ENCODE assay signal across 13 cellular contexts in genomic region chr13:72983085-72983768, GRCh38.
A peak's percentile ranks its signal among the peaks of the same experiment; 100 is the strongest.
DNase-seq lines count a peak whose midpoint lies in the region; ATAC-seq and TF ChIP-seq lines count a peak whose summit lies in the region.
"Had no signal": no experiment of that assay in that cellular context is flagged by ENCODE, and none has a peak within 500 bp of the region (broad histone marks: within the 10 kb centered on the region; RNA-seq: fewer than 3 reads in every experiment).

No MANE protein-coding gene starts in this region.

- H3K4me3 Mint-ChIP-seq in stimulated activated memory B cell treated with anti-CD40 and anti-IgM and Interleukin-4, amounts not matched to agents 10 μg/mL and 1 μg/mL and 100 μg/mL, for 72 hours, result no peak overlapping the region
- H3K4me3 Mint-ChIP-seq: activated B cell treated with CpG ODN at 0.5 μM for 24 hours, memory B cell had no signal

- 64% methylated on average over 5 of the region's 5 CpGs for WGBS in body of pancreas, 2 donors
- 69% methylated on average over 5 of the region's 5 CpGs for WGBS in suprapubic skin

- H3K9me3 ChIP-seq in body of pancreas (no peaks in the 10 kb centered on the region), suprapubic skin (no peaks in the 10 kb centered on the region)
- H3K9me3 ChIP-seq: sigmoid colon had no signal

- intact Hi-C loops in body of pancreas (cut with DNase I), result no loop called here

- H3K27ac Mint-ChIP-seq in stimulated activated memory B cell treated with anti-CD40 and anti-IgM and Interleukin-4, amounts not matched to agents 10 μg/mL and 1 μg/mL and 100 μg/mL, for 72 hours, result no peak overlapping the region
- H3K27ac Mint-ChIP-seq: activated B cell treated with CpG ODN at 0.5 μM for 24 hours, memory B cell had no signal

- no peak overlapping the region for H3K4me3 ChIP-seq in body of pancreas
- no peak overlapping the region for H3K4me3 ChIP-seq in suprapubic skin
- H3K4me3 ChIP-seq: sigmoid colon had no signal

- H3K27me3 Mint-ChIP-seq in stimulated activated memory B cell treated with anti-CD40 and anti-IgM and Interleukin-4, amounts not matched to agents 10 μg/mL and 1 μg/mL and 100 μg/mL, for 72 hours, result no peaks in the 10 kb centered on the region
- H3K27me3 Mint-ChIP-seq: activated B cell treated with CpG ODN at 0.5 μM for 24 hours, memory B cell had no signal

- H3K4me1 ChIP-seq in body of pancreas (peaks cover 9% of the 10 kb centered on the region), suprapubic skin (no peaks in the 10 kb centered on the region)
- H3K4me1 ChIP-seq: sigmoid colon had no signal

- H3K36me3 ChIP-seq in body of pancreas (replicated peaks in 1 of 2; ENCODE audit: insufficient read depth in 1 of 2, low read depth in 2 of 2) (no peaks in the 10 kb centered on the region), suprapubic skin (no peaks in the 10 kb centered on the region)
- H3K36me3 ChIP-seq: sigmoid colon had no signal

- H3K27ac ChIP-seq in body of pancreas (peak overlapping the region in 2 of 4 donors; percentile 2 to 18), suprapubic skin (peak overlapping the region; percentile 18)
- H3K27ac ChIP-seq: sigmoid colon had no signal

- peak; percentile 25 for DNase-seq in HCEC 1CT
- DNase-seq in body of pancreas, result peak; percentile 25 to 53 (median 34)
- DNase-seq in kidney tubule cell (ENCODE audit: low spot score), result peak; percentile 69
- DNase-seq in suprapubic skin (ENCODE audit: low spot score in 2 of 2), result no peak
- no peak for DNase-seq in SIG-M5 (lab: John Stamatoyannopoulos, UW)
- no peak for DNase-seq in NCI-H2081 (lab: John Stamatoyannopoulos, UW)
- DNase-seq: activated B cell treated with CpG ODN at 0.5 μM for 24 hours, NCI-H2107, sigmoid colon had no signal

- no peak for TF ChIP-seq POLR2A in body of pancreas (IDR thresholded peaks at IDR 0.05)
- no peak for TF ChIP-seq POLR2A in suprapubic skin (IDR thresholded peaks at IDR 0.05)

- TF ChIP-seq EP300 in suprapubic skin (IDR thresholded peaks at IDR 0.05), result no peak

- H3K9me3 Mint-ChIP-seq in stimulated activated memory B cell treated with anti-CD40 and anti-IgM and Interleukin-4, amounts not matched to agents 10 μg/mL and 1 μg/mL and 100 μg/mL, for 72 hours, result no peaks in the 10 kb centered on the region
- H3K9me3 Mint-ChIP-seq: activated B cell treated with CpG ODN at 0.5 μM for 24 hours, memory B cell had no signal

- no peaks in the 10 kb centered on the region for H3K4me1 Mint-ChIP-seq in stimulated activated memory B cell treated with anti-CD40 and anti-IgM and Interleukin-4, amounts not matched to agents 10 μg/mL and 1 μg/mL and 100 μg/mL, for 72 hours
- H3K4me1 Mint-ChIP-seq: activated B cell treated with CpG ODN at 0.5 μM for 24 hours, memory B cell had no signal

- peaks cover 20% of the 10 kb centered on the region for H3K36me3 Mint-ChIP-seq in stimulated activated memory B cell treated with anti-CD40 and anti-IgM and Interleukin-4, amounts not matched to agents 10 μg/mL and 1 μg/mL and 100 μg/mL, for 72 hours

- TF ChIP-seq CTCF in body of pancreas (IDR thresholded peaks at IDR 0.05), result no peak
- TF ChIP-seq CTCF in suprapubic skin (IDR thresholded peaks at IDR 0.05), result no peak

- H3K27me3 ChIP-seq in body of pancreas (no peaks in the 10 kb centered on the region), suprapubic skin (no peaks in the 10 kb centered on the region)
- H3K27me3 ChIP-seq: sigmoid colon had no signal

- ATAC-seq in body of pancreas (peak; percentile 62), HG03095 (IDR thresholded peaks at IDR 0.05; ENCODE audit: unreplicated experiment) (no peak)
- no peak for ATAC-seq in stimulated activated memory B cell treated with anti-CD40 and anti-IgM and Interleukin-4, amounts not matched to agents 10 μg/mL and 1 μg/mL and 100 μg/mL, for 72 hours
- ATAC-seq: Panc1 had no signal

Comparison
In these comparisons a context has a peak if more than half of its experiments do, and no peak if none do; other contexts are left out.
1. DNase-seq: peak in HCEC 1CT (single experiment), body of pancreas (4 of 4) and kidney tubule cell (single experiment); none in suprapubic skin (0 of 2), SIG-M5 (single experiment) and NCI-H2081 (0 of 2).